In genomic region chr17:78591263-78591671, GRCh38 we compare ENCODE assay signal across 15 cellular contexts.
"Had no signal": no experiment of that assay in that cellular context is flagged by ENCODE, and none has a peak within 500 bp of the region (broad histone marks: within the 10 kb centered on the region; RNA-seq: fewer than 3 reads in every experiment).

No MANE protein-coding gene starts in this region.

- H3K4me3 ChIP-seq: tibial nerve had no signal

- H3K9me3 Mint-ChIP-seq: activated CD4-positive, alpha-beta T cell treated with anti-CD3 and anti-CD28 coated beads, Interleukin-2, amount 10 ng/mL, durations not matched to agents 7 days and 5 days; activated naive CD8-positive, alpha-beta T cell treated with anti-CD3 and anti-CD28 coated beads, Interleukin-2, amount 10 ng/mL, durations not matched to agents 7 days and 5 days; activated T-cell treated with anti-CD3 and anti-CD28 coated beads, Interleukin-2, amount 50 U/mL, for 24 hours; activated T-helper 2 cell treated with anti-CD3 and anti-CD28 coated beads, Interferon-gamma antibody, Interleukin-2, Interleukin-4, amounts not matched to agents 10 μg/mL and 5 μg/mL and 100 μg/mL, durations not matched to agents 14 hours and 24 hours and 36 hours; central memory CD8-positive, alpha-beta T cell; immature natural killer cell; natural killer cell had no signal

- FAIRE-seq: frontal cortex had no signal

- H3K36me3 ChIP-seq: tibial nerve had no signal

- H3K27ac Mint-ChIP-seq: activated CD8-positive, alpha-beta T cell treated with anti-CD3 and anti-CD28 coated beads, Interleukin-2, amount 10 ng/mL, durations not matched to agents 7 days and 5 days; natural killer cell had no signal

- H3K27me3 ChIP-seq: tibial nerve had no signal

- DNase-seq: activated CD4-positive, alpha-beta T cell treated with anti-CD3 and anti-CD28 coated beads, Interleukin-2, amount 10 ng/mL, durations not matched to agents 7 days and 5 days; activated CD8-positive, alpha-beta T cell treated with anti-CD3 and anti-CD28 coated beads, Interleukin-2, amount 10 ng/mL, durations not matched to agents 7 days and 5 days; activated naive CD4-positive, alpha-beta T cell treated with Interleukin-2 at 50 U/mL for 16 hours; activated naive CD8-positive, alpha-beta T cell treated with anti-CD3 and anti-CD28 coated beads, Interleukin-2, amount 10 ng/mL, durations not matched to agents 7 days and 5 days; effector CD4-positive, alpha-beta T cell; immature natural killer cell; natural killer cell; stimulated activated CD8-positive, alpha-beta memory T cell treated with anti-CD3 and anti-CD28 coated beads, Interleukin-4, amount 100 ng/mL, for 48 hours; stimulated activated naive CD4-positive, alpha-beta T cell treated with Interleukin-2 at 50 U/mL for 16 hours had no signal

- H3K9me3 ChIP-seq: tibial nerve had no signal

- H3K4me1 Mint-ChIP-seq: central memory CD8-positive, alpha-beta T cell had no signal

- H3K4me3 Mint-ChIP-seq: activated CD4-positive, alpha-beta T cell treated with anti-CD3 and anti-CD28 coated beads, Interleukin-2, amount 10 ng/mL, durations not matched to agents 7 days and 5 days; brain; central memory CD8-positive, alpha-beta T cell; natural killer cell had no signal

- H3K36me3 Mint-ChIP-seq: activated naive CD8-positive, alpha-beta T cell treated with anti-CD3 and anti-CD28 coated beads, Interleukin-2, amount 10 ng/mL, durations not matched to agents 7 days and 5 days; brain; immature natural killer cell; natural killer cell had no signal
